In the genomic region with DNA sequence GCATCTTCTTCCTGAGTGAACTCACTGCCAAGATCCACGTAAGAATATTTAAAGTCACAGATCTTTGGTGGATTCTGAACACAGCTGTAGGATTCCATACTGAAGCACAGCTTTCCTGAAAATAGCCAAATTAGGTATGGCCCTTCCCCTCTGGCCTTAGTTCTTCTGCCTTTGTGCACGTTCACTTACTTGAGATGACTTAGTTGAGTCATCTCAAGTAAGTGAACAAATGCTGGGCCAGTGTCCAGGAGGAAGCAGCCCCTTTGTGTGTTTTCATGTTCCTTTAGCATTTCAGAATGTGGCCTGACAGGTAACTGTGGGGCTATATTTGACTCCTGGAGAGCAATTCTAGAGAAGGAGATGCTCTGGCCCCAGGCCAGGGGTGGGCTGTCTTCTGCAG, we compare ENCODE assay signal across 10 cellular contexts. TPM values are rescaled to one million over a fixed set of nuclear protein-coding genes. Genes with fewer than 3 reads are reported as not detected.
A peak's percentile ranks its signal among the peaks of the same experiment; 100 is the strongest.
DNase-seq lines count a peak whose midpoint lies in the region; ATAC-seq and TF ChIP-seq lines count a peak whose summit lies in the region.
"Had no signal": no experiment of that assay in that cellular context is flagged by ENCODE, and none has a peak within 500 bp of the region (broad histone marks: within the 10 kb centered on the region; RNA-seq: fewer than 3 reads in every experiment).

No MANE protein-coding gene starts in this region.

- no peak overlapping the region for H3K27ac Mint-ChIP-seq in activated CD4-positive, alpha-beta T cell treated with anti-CD3 and anti-CD28 coated beads for 36 hours
- no peak overlapping the region for H3K27ac Mint-ChIP-seq in activated CD4-positive, alpha-beta T cell treated with anti-CD3 and anti-CD28 coated beads, Interleukin-2, amount 10 ng/mL, durations not matched to agents 24 days and 14 days
- peak overlapping the region; percentile 48 for H3K27ac Mint-ChIP-seq in stimulated activated memory B cell treated with anti-CD40 and anti-IgM and Interleukin-4, amounts not matched to agents 10 μg/mL and 1 μg/mL and 100 μg/mL, for 72 hours

- peak; percentile 16 for ATAC-seq in activated CD4-positive, alpha-beta T cell treated with anti-CD3 and anti-CD28 coated beads for 36 hours
- ATAC-seq in HG03039 (IDR thresholded peaks at IDR 0.05; ENCODE audit: unreplicated experiment) (peak; percentile 75), GM18861 (IDR thresholded peaks at IDR 0.05; ENCODE audit: unreplicated experiment) (no peak)
- peak; percentile 56 for ATAC-seq in stimulated activated memory B cell treated with anti-CD40 and anti-IgM and Interleukin-4, amounts not matched to agents 10 μg/mL and 1 μg/mL and 100 μg/mL, for 72 hours

- in situ Hi-C loops in astrocyte of the cerebellum (cut with HindIII; ENCODE audit: low sequenced_read_pairs) = no loop called here

- H3K4me1 Mint-ChIP-seq in activated CD4-positive, alpha-beta T cell treated with anti-CD3 and anti-CD28 coated beads for 36 hours = peaks cover 48% of the 10 kb centered on the region
- peaks cover 25% of the 10 kb centered on the region for H3K4me1 Mint-ChIP-seq in activated CD4-positive, alpha-beta T cell treated with anti-CD3 and anti-CD28 coated beads, Interleukin-2, amount 10 ng/mL, durations not matched to agents 24 days and 14 days
- H3K4me1 Mint-ChIP-seq in stimulated activated memory B cell treated with anti-CD40 and anti-IgM and Interleukin-4, amounts not matched to agents 10 μg/mL and 1 μg/mL and 100 μg/mL, for 72 hours = peaks cover 55% of the 10 kb centered on the region

- no peak for TF ChIP-seq CTCF in astrocyte of the cerebellum (IDR thresholded peaks at IDR 0.05; ENCODE audit: low read depth, low read length, missing control alignments)

- no peak overlapping the region for H3K4me3 Mint-ChIP-seq in activated CD4-positive, alpha-beta T cell treated with anti-CD3 and anti-CD28 coated beads for 36 hours
- no peak overlapping the region for H3K4me3 Mint-ChIP-seq in activated CD4-positive, alpha-beta T cell treated with anti-CD3 and anti-CD28 coated beads, Interleukin-2, amount 10 ng/mL, durations not matched to agents 24 days and 14 days
- H3K4me3 Mint-ChIP-seq in stimulated activated memory B cell treated with anti-CD40 and anti-IgM and Interleukin-4, amounts not matched to agents 10 μg/mL and 1 μg/mL and 100 μg/mL, for 72 hours = no peak overlapping the region
- H3K4me3 Mint-ChIP-seq: stimulated activated effector memory CD8-positive, alpha-beta T cell treated with anti-CD3 and anti-CD28 coated beads, Interleukin-12 subunit alpha, Interleukin-12 subunit beta, amount 100 ng/mL, for 72 hours had no signal

- intact Hi-C loops in activated CD4-positive, alpha-beta T cell treated with anti-CD3 and anti-CD28 coated beads for 36 hours (cut with DNase I, micrococcal nuclease) = no loop called here
- intact Hi-C loops in activated CD4-positive, alpha-beta T cell treated with anti-CD3 and anti-CD28 coated beads, Interleukin-2, amount 10 ng/mL, durations not matched to agents 24 days and 14 days (cut with micrococcal nuclease) = no loop called here

- CTCF ChIA-PET in activated CD4-positive, alpha-beta T cell treated with anti-CD3 and anti-CD28 coated beads for 36 hours (lab: Charles Lee) = no interaction called here

- H3K27ac ChIP-seq in substantia nigra (ENCODE audit: low read depth, low read length, poor library complexity, severe bottlenecking) = no peak overlapping the region

- H3K36me3 Mint-ChIP-seq in activated CD4-positive, alpha-beta T cell treated with anti-CD3 and anti-CD28 coated beads for 36 hours (ENCODE audit: low read depth) = peaks cover 16% of the 10 kb centered on the region
- H3K36me3 Mint-ChIP-seq in activated CD4-positive, alpha-beta T cell treated with anti-CD3 and anti-CD28 coated beads, Interleukin-2, amount 10 ng/mL, durations not matched to agents 24 days and 14 days (ENCODE audit: low read depth) = peaks cover 4% of the 10 kb centered on the region
- H3K36me3 Mint-ChIP-seq in stimulated activated memory B cell treated with anti-CD40 and anti-IgM and Interleukin-4, amounts not matched to agents 10 μg/mL and 1 μg/mL and 100 μg/mL, for 72 hours = peaks cover 28% of the 10 kb centered on the region

- H3K4me3 ChIP-seq in astrocyte of the cerebellum (ENCODE audit: low read depth, low read length) = no peak overlapping the region

- H3K9me3 Mint-ChIP-seq in activated CD4-positive, alpha-beta T cell treated with anti-CD3 and anti-CD28 coated beads for 36 hours (ENCODE audit: low read depth) = peaks cover 21% of the 10 kb centered on the region
- H3K9me3 Mint-ChIP-seq in activated CD4-positive, alpha-beta T cell treated with anti-CD3 and anti-CD28 coated beads, Interleukin-2, amount 10 ng/mL, durations not matched to agents 24 days and 14 days = peaks cover 15% of the 10 kb centered on the region
- H3K9me3 Mint-ChIP-seq in stimulated activated memory B cell treated with anti-CD40 and anti-IgM and Interleukin-4, amounts not matched to agents 10 μg/mL and 1 μg/mL and 100 μg/mL, for 72 hours = peaks cover 10% of the 10 kb centered on the region

- no peaks in the 10 kb centered on the region for H3K27me3 Mint-ChIP-seq in activated CD4-positive, alpha-beta T cell treated with anti-CD3 and anti-CD28 coated beads for 36 hours
- H3K27me3 Mint-ChIP-seq in activated CD4-positive, alpha-beta T cell treated with anti-CD3 and anti-CD28 coated beads, Interleukin-2, amount 10 ng/mL, durations not matched to agents 24 days and 14 days = no peaks in the 10 kb centered on the region
- H3K27me3 Mint-ChIP-seq in stimulated activated memory B cell treated with anti-CD40 and anti-IgM and Interleukin-4, amounts not matched to agents 10 μg/mL and 1 μg/mL and 100 μg/mL, for 72 hours = no peaks in the 10 kb centered on the region

- DNase-seq in activated CD4-positive, alpha-beta T cell treated with anti-CD3 and anti-CD28 coated beads for 36 hours = no peak
- DNase-seq in activated CD4-positive, alpha-beta T cell treated with anti-CD3 and anti-CD28 coated beads, Interleukin-2, amount 10 ng/mL, durations not matched to agents 24 days and 14 days = no peak
- DNase-seq in astrocyte of the cerebellum (ENCODE audit: low read depth) = peak; percentile 37
- no peak for DNase-seq in substantia nigra (lab: John Stamatoyannopoulos, UW)
- no peak for DNase-seq in activated CD4-positive, alpha-beta T cell treated with anti-CD3 and anti-CD28 coated beads for 1 hour
- DNase-seq: NCI-H524 treated with DMSO at 0.1 percent for 48 hours had no signal

- POLR2A ChIA-PET in activated CD4-positive, alpha-beta T cell treated with anti-CD3 and anti-CD28 coated beads for 36 hours (lab: Charles Lee) = interaction anchor here (0.6 to 0.8 kb wide), 2 partner anchors 59 to 212 kb away, joined by 3 to 4 read pairs; no protein-coding TSS in a partner anchor

RNA-seq across cellular contexts. Expression of a gene that starts 51.5 kb away (rescaled TPM):
- total RNA-seq in activated CD4-positive, alpha-beta T cell treated with anti-CD3 and anti-CD28 coated beads for 36 hours = 10 to 100 TPM; 49.4 to 54.0 TPM
- 52.9 and 58.8 TPM in 2 replicates for total RNA-seq in activated CD4-positive, alpha-beta T cell treated with anti-CD3 and anti-CD28 coated beads, Interleukin-2, amount 10 ng/mL, durations not matched to agents 24 days and 14 days
